In genomic region chr20:37915800-37916570, GRCh38 we compare ENCODE assay signal across 1 cellular context.
TF ChIP-seq lines count a peak whose summit lies in the region.

No MANE protein-coding gene starts in this region.

TF ChIP-seq in HepG2, 621 proteins besides CTCF, POLR2A, EP300 and RAD21 (continued from another document and continues in another):
- peak; percentile 48; the same call in 1 of the 2 replicates for TF ChIP-seq HES4 (CRISPR knock-in tag; IDR thresholded peaks at IDR 0.05; ENCODE audit: borderline replicate concordance)
- peak; percentile 90 for TF ChIP-seq ZNF629 (CRISPR knock-in tag; conservative IDR thresholded peaks at IDR 0.05)
- peak; percentile 51; the same call in 1 of the 2 replicates for TF ChIP-seq SPEN (CRISPR knock-in tag; IDR thresholded peaks at IDR 0.05; ENCODE audit: low read depth)
- no peak for TF ChIP-seq PCBP2 (optimal IDR thresholded peaks at IDR 0.05; ENCODE audit: low read depth, low read length, poor library complexity, severe bottlenecking)
- TF ChIP-seq ZNF644 (CRISPR knock-in tag; IDR thresholded peaks at IDR 0.05; ENCODE audit: low read depth), result no peak
- TF ChIP-seq ZNF773 (CRISPR knock-in tag; IDR thresholded peaks at IDR 0.05; ENCODE audit: borderline replicate concordance), result no peak
- no peak for TF ChIP-seq RFXANK (CRISPR knock-in tag; IDR thresholded peaks at IDR 0.05)
- 0 out of 2 replicates have a peak, but pooled peaks have one; percentile 33 for TF ChIP-seq ZNF576 (CRISPR knock-in tag; IDR thresholded peaks at IDR 0.05)
- 0 out of 2 replicates have a peak, but pooled peaks have one; percentile 29 for TF ChIP-seq ZNF292 (CRISPR knock-in tag; IDR thresholded peaks at IDR 0.05; ENCODE audit: borderline replicate concordance, low read depth)
- peak; percentile 15; the same call in 1 of the 2 replicates for TF ChIP-seq ZFX (CRISPR knock-in tag; IDR thresholded peaks at IDR 0.05; ENCODE audit: low read depth)
- peak; percentile 46; the same call in 1 of the 2 replicates for TF ChIP-seq ZNF605 (CRISPR knock-in tag; IDR thresholded peaks at IDR 0.05)
- peak; percentile 27; the same call in 1 of the 2 replicates for TF ChIP-seq SP4 (CRISPR knock-in tag; IDR thresholded peaks at IDR 0.05)
- TF ChIP-seq ZNF407 (CRISPR knock-in tag; IDR thresholded peaks at IDR 0.05; ENCODE audit: not compliant biosample characterization), result no peak
- TF ChIP-seq MTF2 (CRISPR knock-in tag; IDR thresholded peaks at IDR 0.05; ENCODE audit: borderline replicate concordance), result peak; percentile 86; the same call in 1 of the 2 replicates
- no peak for TF ChIP-seq TGIF2 (CRISPR knock-in tag; IDR thresholded peaks at IDR 0.05)
- TF ChIP-seq IRF9 (CRISPR knock-in tag; IDR thresholded peaks at IDR 0.05; ENCODE audit: borderline replicate concordance), result no peak; the same call in 1 of the 2 replicates
- 0 out of 2 replicates have a peak, but pooled peaks have one; percentile 13 for TF ChIP-seq ZNF746 (CRISPR knock-in tag; IDR thresholded peaks at IDR 0.05)
- TF ChIP-seq MTA1 (CRISPR knock-in tag; IDR thresholded peaks at IDR 0.05; ENCODE audit: borderline replicate concordance), result no peak
- no peak for TF ChIP-seq MLX (CRISPR knock-in tag; IDR thresholded peaks at IDR 0.05)
- TF ChIP-seq ZNF567 (CRISPR knock-in tag; IDR thresholded peaks at IDR 0.05; ENCODE audit: borderline replicate concordance), result peak; percentile 41; the same call in 1 of the 2 replicates
- TF ChIP-seq MXD1 (CRISPR knock-in tag; IDR thresholded peaks at IDR 0.05), result 0 out of 2 replicates have a peak, but pooled peaks have one; percentile 12
- peak; percentile 18; the same call in 1 of the 2 replicates for TF ChIP-seq SALL1 (CRISPR knock-in tag; IDR thresholded peaks at IDR 0.05)
- no peak for TF ChIP-seq FOXP4 (CRISPR knock-in tag; IDR thresholded peaks at IDR 0.05)
- TF ChIP-seq ZNF354B (CRISPR knock-in tag; IDR thresholded peaks at IDR 0.05), result no peak
- TF ChIP-seq MATR3 (CRISPR knock-in tag; IDR thresholded peaks at IDR 0.05), result no peak
- 0 out of 2 replicates have a peak, but pooled peaks have one; percentile 3 for TF ChIP-seq ZNF430 (CRISPR knock-in tag; IDR thresholded peaks at IDR 0.05)
- TF ChIP-seq HIVEP1 (CRISPR knock-in tag; IDR thresholded peaks at IDR 0.05), result no peak
- TF ChIP-seq ZUFSP (CRISPR knock-in tag; IDR thresholded peaks at IDR 0.05; ENCODE audit: borderline replicate concordance), result no peak
- 0 out of 2 replicates have a peak, but pooled peaks have one; percentile 26 for TF ChIP-seq MTERF4 (CRISPR knock-in tag; IDR thresholded peaks at IDR 0.05)
- no peak for TF ChIP-seq MYNN (CRISPR knock-in tag; IDR thresholded peaks at IDR 0.05; ENCODE audit: low read depth)
- 0 out of 2 replicates have a peak, but pooled peaks have one; percentile 40 for TF ChIP-seq AKAP8 (CRISPR knock-in tag; IDR thresholded peaks at IDR 0.05)
- TF ChIP-seq ZMYM4 (CRISPR knock-in tag; IDR thresholded peaks at IDR 0.05), result peak; percentile 36; the same call in 1 of the 2 replicates
- TF ChIP-seq ZNF691 (CRISPR knock-in tag; IDR thresholded peaks at IDR 0.05; ENCODE audit: borderline replicate concordance, low read depth), result 0 out of 2 replicates have a peak, but pooled peaks have one; percentile 18
- TF ChIP-seq ZNF776 (CRISPR knock-in tag; IDR thresholded peaks at IDR 0.05), result 0 out of 2 replicates have a peak, but pooled peaks have one; percentile 6
- no peak for TF ChIP-seq ZNF777 (CRISPR knock-in tag; IDR thresholded peaks at IDR 0.05)
- no peak for TF ChIP-seq ZMYM2 (CRISPR knock-in tag; IDR thresholded peaks at IDR 0.05)
- TF ChIP-seq ZNF558 (CRISPR knock-in tag; IDR thresholded peaks at IDR 0.05; ENCODE audit: borderline replicate concordance), result no peak
- 0 out of 2 replicates have a peak, but pooled peaks have one; percentile 17 for TF ChIP-seq ZSCAN25 (CRISPR knock-in tag; IDR thresholded peaks at IDR 0.05)
- TF ChIP-seq ZNF460 (CRISPR knock-in tag; IDR thresholded peaks at IDR 0.05; ENCODE audit: borderline replicate concordance), result no peak
- no peak for TF ChIP-seq TIGD3 (CRISPR knock-in tag; IDR thresholded peaks at IDR 0.05; ENCODE audit: borderline replicate concordance)
- TF ChIP-seq REXO4 (CRISPR knock-in tag; IDR thresholded peaks at IDR 0.05; ENCODE audit: borderline replicate concordance), result no peak
- TF ChIP-seq NR1H2 (CRISPR knock-in tag; IDR thresholded peaks at IDR 0.05; ENCODE audit: borderline replicate concordance, low read depth), result no peak
- no peak for TF ChIP-seq ZNF414 (CRISPR knock-in tag; IDR thresholded peaks at IDR 0.05)
- TF ChIP-seq ZNF83 (CRISPR knock-in tag; IDR thresholded peaks at IDR 0.05; ENCODE audit: borderline replicate concordance), result no peak
